Comparison of ENCODE assay signal across 16 cellular contexts in the genomic region with DNA sequence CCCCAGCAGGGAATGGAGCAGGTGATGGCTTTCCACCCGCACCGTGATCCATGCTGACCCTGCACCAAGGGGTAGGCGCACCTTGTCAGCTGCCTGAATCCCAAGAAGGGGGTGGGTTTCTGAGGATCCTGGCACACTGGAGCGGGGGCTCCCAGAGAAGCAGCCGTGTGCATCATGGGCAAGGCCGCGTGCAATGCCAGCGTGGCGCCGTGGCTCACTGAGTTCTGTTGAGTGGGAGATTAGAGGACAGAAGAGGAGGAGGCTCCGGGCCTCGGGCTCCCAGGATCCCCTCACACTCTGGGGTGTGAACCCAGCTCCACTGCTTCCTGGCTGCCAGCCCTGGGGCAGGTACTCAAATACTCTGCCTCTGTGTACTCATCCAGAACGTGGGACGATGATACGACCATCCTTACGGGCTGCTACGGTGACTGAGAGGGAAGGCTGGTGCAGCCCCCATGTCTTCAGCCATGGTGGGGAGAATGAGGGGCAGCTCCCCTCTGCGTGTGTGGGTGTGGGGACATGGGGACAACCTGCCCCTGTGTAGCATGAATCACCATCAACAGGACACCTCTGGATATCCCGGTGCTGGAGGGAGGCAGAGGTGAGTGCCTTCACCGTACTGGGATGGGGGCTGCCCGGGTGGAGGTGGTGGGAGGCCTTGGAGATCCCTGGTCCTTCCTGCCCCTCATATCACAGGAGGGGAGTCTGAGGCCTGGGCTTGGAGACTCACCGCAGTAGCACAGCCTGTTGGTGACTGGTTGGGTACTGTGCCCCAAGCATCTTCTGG. TPM values are rescaled to one million over a fixed set of nuclear protein-coding genes. Genes with fewer than 3 reads are reported as not detected.
DNase-seq lines count a peak whose midpoint lies in the region; ATAC-seq lines count a peak whose summit lies in the region.
"Had no signal": no experiment of that assay in that cellular context is flagged by ENCODE, and none has a peak within 500 bp of the region (broad histone marks: within the 10 kb centered on the region; RNA-seq: fewer than 3 reads in every experiment).

No MANE protein-coding gene starts in this region.

- DNase-seq in Right ventricle myocardium inferior (ENCODE audit: missing footprints), result peak; percentile 17
- DNase-seq in left cardiac atrium, result no peak
- peak; percentile 33 for DNase-seq in left lobe of liver (ENCODE audit: low spot score)
- peak; percentile 78 for DNase-seq in posterior vena cava (ENCODE audit: low spot score)
- peak; percentile 34 for DNase-seq in ureter (ENCODE audit: low spot score)
- no peak for DNase-seq in superior temporal gyrus (ENCODE audit: extremely low spot score)
- no peak for DNase-seq in pons (ENCODE audit: low spot score)
- DNase-seq in NCI-H1048 (lab: John Stamatoyannopoulos, UW), result no peak
- DNase-seq: DMS 273 treated with DMSO at 0.1 percent for 48 hours, GOT3, IMR-90, Kasumi-1, NCI-H1417, NCI-H1930, NCI-H2171, NCI-H82 had no signal

- intact Hi-C loops in Right ventricle myocardium inferior (cut with DNase I) (no loop called here), left cardiac atrium (cut with DNase I) (no loop called here), posterior vena cava (cut with DNase I) (no loop called here)

- no peak for ATAC-seq in Right ventricle myocardium inferior
- ATAC-seq in left cardiac atrium, result no peak
- no peak for ATAC-seq in left lobe of liver

RNA-seq across cellular contexts. Expression of gene CPZ, which starts 52.6 kb away (rescaled TPM):
- total RNA-seq in Right ventricle myocardium inferior (0.41 TPM), left cardiac atrium (1 to 10 TPM; 1.8 to 2.2 TPM), left lobe of liver (0.45 TPM), posterior vena cava (10 to 100 TPM in 1 of 2 donors, 1 to 10 TPM in 1; 5.3 to 15.6 TPM), ureter (7.4 TPM)

Comparison
In these comparisons a context has a peak if more than half of its experiments do, and no peak if none do; other contexts are left out.
1. DNase-seq: peak in Right ventricle myocardium inferior (single experiment), left lobe of liver (single experiment), posterior vena cava (single experiment) and ureter (single experiment); none in left cardiac atrium (single experiment), superior temporal gyrus (single experiment), pons (single experiment) and NCI-H1048 (single experiment).